ENCODE assay signal across 8 cellular contexts in genomic region chr18:55419939-55420664, GRCh38.
DNase-seq lines count a peak whose midpoint lies in the region; ATAC-seq, FAIRE-seq and TF ChIP-seq lines count a peak whose summit lies in the region.

No MANE protein-coding gene starts in this region.

- H4K20me1 ChIP-seq in fibroblast of lung (ENCODE audit: control insufficient read depth, extremely low read depth, insufficient read depth, low read length), result no peaks in the 10 kb centered on the region

- DNase-seq in fibroblast of lung (ENCODE audit: low read depth in 2 of 2) (peak; percentile 53 to 57), OCI-M2 (lab: John Stamatoyannopoulos, UW; ENCODE audit: unreplicated experiment) (no peak), NCI-H1436 (lab: John Stamatoyannopoulos, UW) (no peak), RCC 7860 (ENCODE audit: low spot score) (no peak)

- H3K9ac ChIP-seq in HUES48 (ENCODE audit: low read depth, low read length), result peak overlapping the region; percentile 26; the same call in 1 of the 2 replicates
- no peak overlapping the region for H3K9ac ChIP-seq in fibroblast of lung (ENCODE audit: insufficient read depth, low read length)

- H3K27me3 ChIP-seq in HUES48 (ENCODE audit: control insufficient read depth, insufficient read depth, low read length), result no peaks in the 10 kb centered on the region
- no peaks in the 10 kb centered on the region for H3K27me3 ChIP-seq in fibroblast of lung (ENCODE audit: control insufficient read depth, insufficient read depth, low read length)

- H3K27ac ChIP-seq in HUES48 (ENCODE audit: low read depth, low read length) (peak overlapping the region; percentile 83), fibroblast of lung (ENCODE audit: insufficient read depth, low read length) (peak overlapping the region; percentile 56), skin epidermis (peak overlapping the region in 20 of 21 experiments; percentile 21 to 92 (median 76))

- no peak for TF ChIP-seq CTCF in fibroblast of lung (conservative IDR thresholded peaks at IDR 0.05 in 1 of 2, IDR thresholded peaks at IDR 0.05 in 1 of 2; ENCODE audit: low read depth in 1 of 2, low read length in 2 of 2)

- peak overlapping the region; percentile 62 for H2AFZ ChIP-seq in fibroblast of lung (ENCODE audit: low read length)

- H3K4me2 ChIP-seq in fibroblast of lung (ENCODE audit: extremely low read depth, insufficient read depth, low read length), result peak overlapping the region; percentile 83

- H3K4me3 ChIP-seq in HUES48 (ENCODE audit: low read depth, low read length) (peak overlapping the region; percentile 35), fibroblast of lung (replicated peaks in 1 of 4; ENCODE audit: control extremely low read depth in 1 of 4, insufficient read depth in 1 of 4, low read depth in 3 of 4, low read length in 4 of 4) (peak overlapping the region; percentile 25 to 66 (median 54)), skin epidermis (peak overlapping the region in 6 of 7 experiments; percentile 2 to 38 (median 20))

- no peaks in the 10 kb centered on the region for H3K36me3 ChIP-seq in HUES48 (ENCODE audit: control insufficient read depth, insufficient read depth, low read length)
- no peaks in the 10 kb centered on the region for H3K36me3 ChIP-seq in fibroblast of lung (ENCODE audit: control insufficient read depth, insufficient read depth, low read length)

- peaks cover 19% of the 10 kb centered on the region for H3K79me2 ChIP-seq in fibroblast of lung (ENCODE audit: control insufficient read depth, insufficient read depth, low read length)

- FAIRE-seq in RCC 7860 (lab: Jason Lieb, UNC), result no peak

- H3K4me1 ChIP-seq in HUES48 (ENCODE audit: control insufficient read depth, insufficient read depth, low read length) (peaks cover 92% of the 10 kb centered on the region), fibroblast of lung (ENCODE audit: control insufficient read depth, extremely low read depth, insufficient read depth, low read length) (peaks cover 4% of the 10 kb centered on the region)

- no peaks in the 10 kb centered on the region for H3K9me3 ChIP-seq in HUES48 (ENCODE audit: control insufficient read depth, insufficient read depth, low read length)
- H3K9me3 ChIP-seq in fibroblast of lung (ENCODE audit: control insufficient read depth, insufficient read depth, low read depth, low read length), result no peaks in the 10 kb centered on the region

- ATAC-seq in GM19328 (IDR thresholded peaks at IDR 0.05; ENCODE audit: unreplicated experiment) (peak; percentile 13), esophagus mucosa (no peak)

Comparison
In these comparisons a context has a peak if more than half of its experiments do, and no peak if none do; other contexts are left out.
1. DNase-seq: peak in fibroblast of lung (2 of 2); none in OCI-M2 (single experiment), NCI-H1436 (single experiment) and RCC 7860 (single experiment).
2. Peak in every context shown above with its lines, with median percentiles within 50 percentile points of each other: H3K27ac ChIP-seq and H3K4me3 ChIP-seq.